In the genomic region with DNA sequence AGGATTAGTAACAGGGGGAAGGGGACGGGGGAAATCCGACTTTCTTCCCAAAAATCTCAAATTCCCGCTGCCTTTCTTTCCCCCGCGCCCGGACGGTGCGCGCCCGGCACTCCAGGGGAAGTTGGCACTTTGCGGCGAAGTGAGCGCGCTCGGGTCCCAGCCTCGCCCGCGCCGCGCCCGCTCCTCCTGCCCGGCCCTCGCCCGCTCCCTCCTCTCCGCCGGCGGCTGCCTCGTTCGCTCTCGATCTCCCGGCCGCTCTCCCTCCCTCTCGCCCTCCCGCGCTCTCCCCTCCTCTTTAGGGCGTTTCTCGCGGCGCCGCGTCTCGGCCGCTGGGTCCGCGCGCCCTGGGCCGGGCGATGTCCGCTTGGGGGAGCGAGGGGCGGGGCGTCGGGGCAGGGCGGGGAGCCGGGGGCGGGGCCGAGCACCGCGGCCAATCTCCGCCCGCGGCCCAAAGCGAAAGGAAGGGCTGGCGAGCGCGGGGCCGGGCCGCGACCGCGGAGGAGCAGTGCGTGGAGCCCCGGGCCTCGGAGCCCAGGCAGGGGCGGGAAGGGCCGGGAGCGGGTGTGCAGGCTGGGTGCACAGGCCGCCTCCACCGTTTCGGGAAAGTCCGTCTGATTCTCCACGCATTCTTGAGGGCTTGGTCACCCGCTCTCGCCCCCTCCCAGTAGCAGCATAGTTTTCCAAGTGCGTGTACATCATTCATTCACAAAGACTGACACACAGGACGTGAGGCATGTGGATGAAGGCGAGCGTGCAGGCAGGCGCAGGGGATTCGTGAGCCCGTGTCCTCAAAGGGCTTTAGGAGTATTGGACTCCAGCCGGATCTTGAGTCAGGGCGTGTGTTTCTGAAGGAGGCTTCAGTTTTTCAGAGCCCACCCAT, we compare ENCODE assay signal across 8 cellular contexts.
A peak's percentile ranks its signal among the peaks of the same experiment; 100 is the strongest.
DNase-seq lines count a peak whose midpoint lies in the region; ATAC-seq and TF ChIP-seq lines count a peak whose summit lies in the region.

No MANE protein-coding gene starts in this region.

- peaks cover 2% of the 10 kb centered on the region for H4K20me1 ChIP-seq in mammary epithelial cell (ENCODE audit: insufficient read depth, low read length)

- H3K36me3 ChIP-seq in WERI-Rb-1 (no peaks in the 10 kb centered on the region), mammary epithelial cell (ENCODE audit: insufficient read depth, low read length) (no peaks in the 10 kb centered on the region)

- peak; percentile 81 for ATAC-seq in HG03025 (IDR thresholded peaks at IDR 0.05; ENCODE audit: low FRiP score, unreplicated experiment)

- BruUV-seq in mammary epithelial cell (replicated peaks; lab: Mats Ljungman, UMichigan): no TSS peak

- dilution Hi-C loops in mammary epithelial cell (cut with HindIII; ENCODE audit: low sequenced_read_pairs): loop anchor here (5.0 kb wide), 1 partner anchor 55 kb away; no protein-coding TSS in a partner anchor

- H3K27me3 ChIP-seq in WERI-Rb-1 (ENCODE audit: insufficient read depth, low read depth, severe bottlenecking) (no peaks in the 10 kb centered on the region), mammary epithelial cell (ENCODE audit: insufficient read depth, low read length) (no peaks in the 10 kb centered on the region)

- peaks cover 48% of the 10 kb centered on the region for H3K79me2 ChIP-seq in mammary epithelial cell (ENCODE audit: insufficient read depth, low read length)

- 2% methylated on average over 13 of the region's 93 CpGs for WGBS in mammary epithelial cell (ENCODE audit: low coverage, missing lambda C conversion rate)

- TF ChIP-seq CTCF in WERI-Rb-1 (IDR thresholded peaks at IDR 0.05; ENCODE audit: low read depth, low read length) (no peak), mammary epithelial cell (conservative IDR thresholded peaks at IDR 0.05 in 1 of 2, IDR thresholded peaks at IDR 0.05 in 1 of 2; ENCODE audit: extremely low read depth in 1 of 2, insufficient read depth in 1 of 2, low read depth in 1 of 2, low read length in 2 of 2) (no peak)

- H3K9me3 ChIP-seq in WERI-Rb-1 (ENCODE audit: severe bottlenecking): no peaks in the 10 kb centered on the region
- H3K9me3 ChIP-seq in mammary epithelial cell (replicated peaks; ENCODE audit: insufficient read depth, low read length): no peaks in the 10 kb centered on the region

- H3K4me3 ChIP-seq in WERI-Rb-1 (ENCODE audit: low read depth, low read length): peak overlapping the region; percentile 83
- peak overlapping the region; percentile 85 to 95 (median 87) for H3K4me3 ChIP-seq in mammary epithelial cell (replicated peaks in 1 of 3; ENCODE audit: insufficient read depth in 1 of 3, low read depth in 2 of 3, low read length in 3 of 3)
- peak overlapping the region; percentile 42 to 90 (median 62) for H3K4me3 ChIP-seq in skin epidermis

- intact Hi-C loops in mammary epithelial cell (cut with micrococcal nuclease): loop anchor here (1.0 to 5.0 kb wide), 11 partner anchors 8 to 350 kb away; no protein-coding TSS in a partner anchor

- DNase-seq in SIG-M5 treated with dmso at 0.1 percent for 504 hours (lab: John Stamatoyannopoulos, UW; ENCODE audit: unreplicated experiment) (peak; percentile 57), SIG-M5 (lab: John Stamatoyannopoulos, UW) (no peak), NCI-H2107 (lab: John Stamatoyannopoulos, UW) (peak; percentile 58), WERI-Rb-1 (peak; percentile 89), mammary epithelial cell (peak; percentile 99), iPS-NIHi11 (ENCODE audit: low spot score) (peak; percentile 94)

- in situ Hi-C loops in mammary epithelial cell (cut with MboI; ENCODE audit: low sequenced_read_pairs in 2 of 2): loop anchor here in 1 of 2 donors (25.0 kb wide), 2 partner anchors 90 to 485 kb away; no protein-coding TSS in a partner anchor

- peak overlapping the region; percentile 28 for H2AFZ ChIP-seq in mammary epithelial cell (ENCODE audit: low read depth, low read length)

- CTCF ChIA-PET in mammary epithelial cell (lab: Charles Lee; ENCODE audit: low non-redundant PET): no interaction called here

- H3K9ac ChIP-seq in mammary epithelial cell (ENCODE audit: insufficient read depth, low read length): peak overlapping the region; percentile 98

- H3K4me2 ChIP-seq in mammary epithelial cell (ENCODE audit: insufficient read depth, low read depth, low read length): peak overlapping the region; percentile 91

- H3K4me1 ChIP-seq in mammary epithelial cell (ENCODE audit: insufficient read depth, low read length): peaks cover 55% of the 10 kb centered on the region

- H3K27ac ChIP-seq in WERI-Rb-1 (peak overlapping the region; percentile 77), mammary epithelial cell (ENCODE audit: insufficient read depth, low read depth, low read length) (peak overlapping the region; percentile 96), skin epidermis (peak overlapping the region; percentile 71 to 99 (median 95))
